Comparison of ENCODE assay signal across 8 cellular contexts in the genomic region with DNA sequence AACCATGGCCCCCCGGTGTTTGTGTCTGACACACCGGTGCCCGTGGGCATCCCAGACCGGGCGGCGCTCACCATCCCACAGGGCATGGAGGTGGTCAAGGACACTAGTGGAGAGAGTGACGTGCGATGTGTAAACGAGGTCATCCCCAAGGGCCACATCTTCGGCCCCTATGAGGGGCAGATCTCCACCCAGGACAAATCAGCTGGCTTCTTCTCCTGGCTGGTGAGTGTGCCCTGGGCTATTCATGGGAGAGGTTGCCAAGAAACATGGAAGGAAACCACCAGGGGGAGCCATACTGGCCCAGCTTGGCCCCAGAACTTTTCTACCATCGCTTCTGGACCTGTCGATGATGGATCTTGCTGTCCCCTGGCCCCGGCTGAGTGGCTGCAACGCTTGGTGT. TPM values are rescaled to one million over a fixed set of nuclear protein-coding genes. Genes with fewer than 3 reads are reported as not detected.
A peak's percentile ranks its signal among the peaks of the same experiment; 100 is the strongest.
DNase-seq lines count a peak whose midpoint lies in the region; ATAC-seq and TF ChIP-seq lines count a peak whose summit lies in the region.

No MANE protein-coding gene starts in this region.

- H3K27me3 Mint-ChIP-seq in GM23338 (ENCODE audit: insufficient read depth, low read depth, poor library complexity), result peaks cover 6% of the 10 kb centered on the region

- H3K4me3 Mint-ChIP-seq in GM23338, result no peak overlapping the region

- H3K9me3 Mint-ChIP-seq in GM23338, result no peaks in the 10 kb centered on the region; the same call in 2 of the 3 replicates

- WGBS in right lobe of liver (ENCODE audit: insufficient coverage, low coverage, low lambda C conversion rate, missing lambda C conversion rate), result 90% methylated on average over 4 of the region's 14 CpGs

- H3K36me3 Mint-ChIP-seq in GM23338 (ENCODE audit: low read depth), result peaks cover 5% of the 10 kb centered on the region; the same call in 2 of the 3 replicates

- H3K4me1 ChIP-seq in GM23338 (ENCODE audit: insufficient read depth) (peaks cover 13% of the 10 kb centered on the region; the same call in 1 of the 2 replicates), ascending aorta (peaks cover 22 to 23% of the 10 kb centered on the region in 2 donors), right lobe of liver (peaks cover 0 to 6% (median 2%) of the 10 kb centered on the region in 4 donors)

- no peaks in the 10 kb centered on the region; the same call in 1 of the 2 replicates for H4K20me1 ChIP-seq in GM23338 (replicated peaks; ENCODE audit: insufficient read depth)

- TF ChIP-seq CTCF in GM23338 (conservative IDR thresholded peaks at IDR 0.05; ENCODE audit: low read depth in 2 of 2) (peak; percentile 70 to 76), ascending aorta (IDR thresholded peaks at IDR 0.05) (peak; percentile 28 to 45 (median 43)), right lobe of liver (IDR thresholded peaks at IDR 0.05) (peak; percentile 12 to 50 (median 48))

- H3K4me2 ChIP-seq in GM23338, result no peak overlapping the region

- H3K79me2 ChIP-seq in GM23338 (replicated peaks; ENCODE audit: insufficient read depth), result no peaks in the 10 kb centered on the region

- no peak overlapping the region for H3K4me3 ChIP-seq in GM23338
- H3K4me3 ChIP-seq in ascending aorta, result peak overlapping the region in 1 of 2 donors; percentile 81
- H3K4me3 ChIP-seq in right lobe of liver, result no peak overlapping the region

- peaks cover 5% of the 10 kb centered on the region for H3K4me1 Mint-ChIP-seq in GM23338

- H3K27me3 ChIP-seq in GM23338 (ENCODE audit: insufficient read depth) (0 out of 2 replicates have a peak, but pooled peaks cover 5% of the 10 kb centered on the region), ascending aorta (no peaks in the 10 kb centered on the region), right lobe of liver (no peaks in the 10 kb centered on the region)

- H3K36me3 ChIP-seq in GM23338 (ENCODE audit: insufficient read depth), result no peaks in the 10 kb centered on the region; the same call in 1 of the 2 replicates
- H3K36me3 ChIP-seq in ascending aorta, result peaks cover 4 to 44% of the 10 kb centered on the region in 2 donors
- no peaks in the 10 kb centered on the region for H3K36me3 ChIP-seq in right lobe of liver

- no peak overlapping the region for H3K27ac ChIP-seq in GM23338 (ENCODE audit: low read depth)
- peak overlapping the region; percentile 95 to 97 for H3K27ac ChIP-seq in ascending aorta
- no peak overlapping the region for H3K27ac ChIP-seq in right lobe of liver

- intact Hi-C loops in ascending aorta (cut with DNase I) (loop anchor here (2.0 kb wide), 1 partner anchor 52 kb away; no protein-coding TSS in a partner anchor), right lobe of liver (cut with DNase I) (no loop called here)

- ATAC-seq in GM23338, result peak; percentile 2; the same call in 1 of the 3 replicates
- peak in 3 of 4 donors; percentile 14 to 25 (median 24) for ATAC-seq in right lobe of liver
- ATAC-seq in GM18858 (IDR thresholded peaks at IDR 0.05; ENCODE audit: unreplicated experiment), result no peak
- ATAC-seq in HG03432 (IDR thresholded peaks at IDR 0.05; ENCODE audit: unreplicated experiment), result no peak

- H3K9me2 ChIP-seq in GM23338 (ENCODE audit: insufficient read depth), result no peaks in the 10 kb centered on the region

- H3K9me3 ChIP-seq in ascending aorta, result no peaks in the 10 kb centered on the region
- H3K9me3 ChIP-seq in right lobe of liver, result no peaks in the 10 kb centered on the region

- H2AFZ ChIP-seq in GM23338, result no peak overlapping the region

- no peak for TF ChIP-seq POLR2A in right lobe of liver (IDR thresholded peaks at IDR 0.05)

- DNase-seq in AG20443 (ENCODE audit: low spot score) (peak; percentile 67), GM23338 (ENCODE audit: low spot score) (peak; percentile 81), ascending aorta (ENCODE audit: low spot score in 2 of 2) (no peak), right lobe of liver (no peak), MV-4-11 (lab: John Stamatoyannopoulos, UW) (no peak)
- DNase-seq in central memory CD4-positive, alpha-beta T cell, result no peak

- H3F3A ChIP-seq in GM23338 (replicated peaks; ENCODE audit: low read depth), result peaks cover 4% of the 10 kb centered on the region; the same call in 1 of the 2 replicates

- no peak overlapping the region for H3K27ac Mint-ChIP-seq in GM23338

TF ChIP-seq in GM23338, 12 proteins besides CTCF, POLR2A, EP300 and RAD21 (continues in another document):
- TF ChIP-seq JUNB (IDR thresholded peaks at IDR 0.05; ENCODE audit: unreplicated experiment) (no peak), CREB1 (CRISPR knock-in tag; IDR thresholded peaks at IDR 0.05; ENCODE audit: low read depth) (no peak), STAT1 (IDR thresholded peaks at IDR 0.05; ENCODE audit: unreplicated experiment) (no peak), ETS1 (IDR thresholded peaks at IDR 0.05) (no peak), ZNF331 (CRISPR knock-in tag; IDR thresholded peaks at IDR 0.05; ENCODE audit: low read depth) (no peak), ZNF114 (CRISPR knock-in tag; IDR thresholded peaks at IDR 0.05) (no peak)
- TF ChIP-seq, protein P1, sequence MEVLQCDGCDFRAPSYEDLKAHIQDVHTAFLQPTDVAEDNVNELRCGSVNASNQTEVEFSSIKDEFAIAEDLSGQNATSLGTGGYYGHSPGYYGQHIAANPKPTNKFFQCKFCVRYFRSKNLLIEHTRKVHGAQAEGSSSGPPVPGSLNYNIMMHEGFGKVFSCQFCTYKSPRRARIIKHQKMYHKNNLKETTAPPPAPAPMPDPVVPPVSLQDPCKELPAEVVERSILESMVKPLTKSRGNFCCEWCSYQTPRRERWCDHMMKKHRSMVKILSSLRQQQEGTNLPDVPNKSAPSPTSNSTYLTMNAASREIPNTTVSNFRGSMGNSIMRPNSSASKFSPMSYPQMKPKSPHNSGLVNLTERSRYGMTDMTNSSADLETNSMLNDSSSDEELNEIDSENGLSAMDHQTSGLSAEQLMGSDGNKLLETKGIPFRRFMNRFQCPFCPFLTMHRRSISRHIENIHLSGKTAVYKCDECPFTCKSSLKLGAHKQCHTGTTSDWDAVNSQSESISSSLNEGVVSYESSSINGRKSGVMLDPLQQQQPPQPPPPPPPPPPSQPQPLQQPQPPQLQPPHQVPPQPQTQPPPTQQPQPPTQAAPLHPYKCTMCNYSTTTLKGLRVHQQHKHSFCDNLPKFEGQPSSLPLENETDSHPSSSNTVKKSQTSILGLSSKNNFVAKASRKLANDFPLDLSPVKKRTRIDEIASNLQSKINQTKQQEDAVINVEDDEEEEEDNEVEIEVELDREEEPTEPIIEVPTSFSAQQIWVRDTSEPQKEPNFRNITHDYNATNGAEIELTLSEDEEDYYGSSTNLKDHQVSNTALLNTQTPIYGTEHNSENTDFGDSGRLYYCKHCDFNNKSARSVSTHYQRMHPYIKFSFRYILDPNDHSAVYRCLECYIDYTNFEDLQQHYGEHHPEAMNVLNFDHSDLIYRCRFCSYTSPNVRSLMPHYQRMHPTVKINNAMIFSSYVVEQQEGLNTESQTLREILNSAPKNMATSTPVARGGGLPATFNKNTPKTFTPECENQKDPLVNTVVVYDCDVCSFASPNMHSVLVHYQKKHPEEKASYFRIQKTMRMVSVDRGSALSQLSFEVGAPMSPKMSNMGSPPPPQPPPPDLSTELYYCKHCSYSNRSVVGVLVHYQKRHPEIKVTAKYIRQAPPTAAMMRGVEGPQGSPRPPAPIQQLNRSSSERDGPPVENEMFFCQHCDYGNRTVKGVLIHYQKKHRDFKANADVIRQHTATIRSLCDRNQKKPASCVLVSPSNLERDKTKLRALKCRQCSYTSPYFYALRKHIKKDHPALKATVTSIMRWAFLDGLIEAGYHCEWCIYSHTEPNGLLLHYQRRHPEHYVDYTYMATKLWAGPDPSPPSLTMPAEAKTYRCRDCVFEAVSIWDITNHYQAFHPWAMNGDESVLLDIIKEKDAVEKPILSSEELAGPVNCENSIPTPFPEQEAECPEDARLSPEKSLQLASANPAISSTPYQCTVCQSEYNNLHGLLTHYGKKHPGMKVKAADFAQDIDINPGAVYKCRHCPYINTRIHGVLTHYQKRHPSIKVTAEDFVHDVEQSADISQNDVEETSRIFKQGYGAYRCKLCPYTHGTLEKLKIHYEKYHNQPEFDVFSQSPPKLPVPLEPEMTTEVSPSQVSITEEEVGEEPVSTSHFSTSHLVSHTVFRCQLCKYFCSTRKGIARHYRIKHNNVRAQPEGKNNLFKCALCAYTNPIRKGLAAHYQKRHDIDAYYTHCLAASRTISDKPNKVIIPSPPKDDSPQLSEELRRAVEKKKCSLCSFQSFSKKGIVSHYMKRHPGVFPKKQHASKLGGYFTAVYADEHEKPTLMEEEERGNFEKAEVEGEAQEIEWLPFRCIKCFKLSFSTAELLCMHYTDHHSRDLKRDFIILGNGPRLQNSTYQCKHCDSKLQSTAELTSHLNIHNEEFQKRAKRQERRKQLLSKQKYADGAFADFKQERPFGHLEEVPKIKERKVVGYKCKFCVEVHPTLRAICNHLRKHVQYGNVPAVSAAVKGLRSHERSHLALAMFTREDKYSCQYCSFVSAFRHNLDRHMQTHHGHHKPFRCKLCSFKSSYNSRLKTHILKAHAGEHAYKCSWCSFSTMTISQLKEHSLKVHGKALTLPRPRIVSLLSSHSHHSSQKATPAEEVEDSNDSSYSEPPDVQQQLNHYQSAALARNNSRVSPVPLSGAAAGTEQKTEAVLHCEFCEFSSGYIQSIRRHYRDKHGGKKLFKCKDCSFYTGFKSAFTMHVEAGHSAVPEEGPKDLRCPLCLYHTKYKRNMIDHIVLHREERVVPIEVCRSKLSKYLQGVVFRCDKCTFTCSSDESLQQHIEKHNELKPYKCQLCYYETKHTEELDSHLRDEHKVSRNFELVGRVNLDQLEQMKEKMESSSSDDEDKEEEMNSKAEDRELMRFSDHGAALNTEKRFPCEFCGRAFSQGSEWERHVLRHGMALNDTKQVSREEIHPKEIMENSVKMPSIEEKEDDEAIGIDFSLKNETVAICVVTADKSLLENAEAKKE (CRISPR knock-in tag; IDR thresholded peaks at IDR 0.05), result no peak

RNA-seq across cellular contexts. Expression of gene PRDM11, which starts 36.5 kb away (rescaled TPM):
- total RNA-seq in GM23338 (2014; rRNA removed; shearing (Covaris generic)), result 10.4 and 13.4 TPM in 2 replicates
- 0.97 and 1.1 TPM in 2 replicates for polyA plus RNA-seq in GM23338 (2016; fragmentation: Nextera tagmentation; extraction: Ambion mirVana)
- total RNA-seq in ascending aorta, result 36.5 TPM
- total RNA-seq in right lobe of liver, result 1 to 10 TPM; 1.4 to 4.1 (median 3.8) TPM

Comparison
In these comparisons a context has a peak if more than half of its experiments do, and no peak if none do; other contexts are left out.
1. DNase-seq: peak in AG20443 (single experiment) and GM23338 (single experiment); none in ascending aorta (0 of 2), right lobe of liver (0 of 3), MV-4-11 (single experiment) and central memory CD4-positive, alpha-beta T cell (single experiment).
2. ATAC-seq: peak in GM23338 (single experiment) and right lobe of liver (3 of 4); none in GM18858 (single experiment) and HG03432 (single experiment).
3. H3K27ac ChIP-seq: peak in ascending aorta (2 of 2); none in GM23338 (single experiment) and right lobe of liver (0 of 3).
4. Peak in every context shown above with its lines, with median percentiles within 50 percentile points of each other: CTCF ChIP-seq.